In genomic region chr16:18833707-18834505, GRCh38 we compare ENCODE assay signal across 12 cellular contexts.
"Had no signal": no experiment of that assay in that cellular context is flagged by ENCODE, and none has a peak within 500 bp of the region (broad histone marks: within the 10 kb centered on the region; RNA-seq: fewer than 3 reads in every experiment).

No MANE protein-coding gene starts in this region.

- H3K4me2 ChIP-seq: SK-N-SH had no signal

- H3K4me1 ChIP-seq: psoas muscle, spleen had no signal

- H3K9ac ChIP-seq: SK-N-SH had no signal

- ATAC-seq: activated CD4-positive, CD25-positive, alpha-beta regulatory T cell treated with anti-CD3 and anti-CD28 coated beads, Interleukin-2, amount 50 U/mL, for 24 hours; natural killer cell treated with Interleukin-12 subunit alpha and Interleukin-12 subunit beta and Interleukin-15 and Interleukin-18, amount 100 ng/mL, for 72 hours; psoas muscle; sciatic nerve had no signal

- H3K27ac ChIP-seq: psoas muscle, spleen had no signal

- H3K4me3 ChIP-seq: psoas muscle, spleen had no signal

- H3K27me3 ChIP-seq: spleen had no signal

- DNase-seq: activated T-cell treated with anti-CD3 and anti-CD28 coated beads, Interleukin-2, amount 50 U/mL, for 1 hour; aorta; foreskin melanocyte; head of caudate nucleus; psoas muscle; SK-N-SH; spleen; stimulated activated CD4-positive, alpha-beta T cell treated with anti-CD3 and anti-CD28 coated beads, Interleukin-1b, Interleukin-23, amount 100 ng/mL, for 48 hours; stimulated activated naive CD4-positive, alpha-beta T cell had no signal

- H3K9me3 ChIP-seq: psoas muscle, SK-N-SH, spleen had no signal
